Comparison of ENCODE assay signal across 9 cellular contexts in genomic region chr10:123136806-123137642, GRCh38. TPM values are rescaled to one million over a fixed set of nuclear protein-coding genes. Genes with fewer than 3 reads are reported as not detected.
DNase-seq lines count a peak whose midpoint lies in the region; TF ChIP-seq lines count a peak whose summit lies in the region.
"Had no signal": no experiment of that assay in that cellular context is flagged by ENCODE, and none has a peak within 500 bp of the region (broad histone marks: within the 10 kb centered on the region; RNA-seq: fewer than 3 reads in every experiment).

No MANE protein-coding gene starts in this region.

- H3K27me3 ChIP-seq in GM06990 (replicated peaks; ENCODE audit: control insufficient read depth, insufficient read depth, low read length): no peaks in the 10 kb centered on the region; the same call in none of the 2 replicates
- H3K27me3 ChIP-seq: SJCRH30 had no signal

- H3K4me3 Mint-ChIP-seq in dendritic cell treated with granulocyte-macrophage colony-stimulating factor and Interleukin-4, amounts not matched to agents 40 ng/mL and 50 ng/mL, for 4 days: peak overlapping the region; percentile 24
- H3K4me3 Mint-ChIP-seq in osteocyte (ENCODE audit: unreplicated experiment): peak overlapping the region; percentile 74

- TF ChIP-seq POLR2A in NB4 (IDR thresholded peaks at IDR 0.05; ENCODE audit: extremely low read depth, insufficient read length): peak; percentile 16

- peaks cover 95% of the 10 kb centered on the region for H3K27me3 Mint-ChIP-seq in dendritic cell treated with granulocyte-macrophage colony-stimulating factor and Interleukin-4, amounts not matched to agents 40 ng/mL and 50 ng/mL, for 4 days
- H3K27me3 Mint-ChIP-seq in osteocyte (ENCODE audit: unreplicated experiment): peaks cover 79% of the 10 kb centered on the region

- no peaks in the 10 kb centered on the region for H3K36me3 ChIP-seq in GM06990 (ENCODE audit: control insufficient read depth, insufficient read depth, low read length)
- H3K36me3 ChIP-seq: SJCRH30 had no signal

- no peak overlapping the region for H3K27ac Mint-ChIP-seq in dendritic cell treated with granulocyte-macrophage colony-stimulating factor and Interleukin-4, amounts not matched to agents 40 ng/mL and 50 ng/mL, for 4 days
- H3K27ac Mint-ChIP-seq in osteocyte (ENCODE audit: unreplicated experiment): no peak overlapping the region

- no peaks in the 10 kb centered on the region for H3K36me3 Mint-ChIP-seq in dendritic cell treated with granulocyte-macrophage colony-stimulating factor and Interleukin-4, amounts not matched to agents 40 ng/mL and 50 ng/mL, for 4 days (ENCODE audit: low read depth)
- H3K36me3 Mint-ChIP-seq in osteocyte (ENCODE audit: unreplicated experiment): peaks cover 2% of the 10 kb centered on the region

- no peaks in the 10 kb centered on the region for H3K9me3 Mint-ChIP-seq in dendritic cell treated with granulocyte-macrophage colony-stimulating factor and Interleukin-4, amounts not matched to agents 40 ng/mL and 50 ng/mL, for 4 days
- H3K9me3 Mint-ChIP-seq in osteocyte (ENCODE audit: unreplicated experiment): no peaks in the 10 kb centered on the region

- H3K4me1 Mint-ChIP-seq in dendritic cell treated with granulocyte-macrophage colony-stimulating factor and Interleukin-4, amounts not matched to agents 40 ng/mL and 50 ng/mL, for 4 days (ENCODE audit: low read depth): peaks cover 42% of the 10 kb centered on the region
- peaks cover 41% of the 10 kb centered on the region for H3K4me1 Mint-ChIP-seq in osteocyte (ENCODE audit: unreplicated experiment)

- H3K4me3 ChIP-seq in GM06990 (replicated peaks; ENCODE audit: low read depth, low read length): peak overlapping the region; percentile 72
- H3K4me3 ChIP-seq in NB4 (ENCODE audit: low read depth, low read length): peak overlapping the region; percentile 60
- H3K4me3 ChIP-seq: SJCRH30 had no signal

- intact Hi-C loops in dendritic cell treated with granulocyte-macrophage colony-stimulating factor and Interleukin-4, amounts not matched to agents 40 ng/mL and 50 ng/mL, for 4 days (cut with micrococcal nuclease): no loop called here

- no peak for TF ChIP-seq CTCF in GM06990 (IDR thresholded peaks at IDR 0.05; ENCODE audit: insufficient read depth, low read length, poor library complexity, severe bottlenecking)
- TF ChIP-seq CTCF in NB4 (IDR thresholded peaks at IDR 0.05; ENCODE audit: low read depth, low read length): no peak
- TF ChIP-seq CTCF in osteocyte (IDR thresholded peaks at IDR 0.05): no peak

- DNase-seq in GM06990 (ENCODE audit: extremely low read depth, insufficient read length): peak; percentile 82
- DNase-seq in NB4 (ENCODE audit: low read depth): peak; percentile 86
- peak; percentile 83 for DNase-seq in osteocyte (ENCODE audit: extremely low spot score, unreplicated experiment)
- no peak for DNase-seq in HPDE6-E6E7 (ENCODE audit: extremely low spot score)
- DNase-seq in D341Med (ENCODE audit: low spot score): no peak
- DNase-seq in NCI-H2081 treated with DMSO at 0.1 percent for 48 hours (lab: John Stamatoyannopoulos, UW): no peak
- no peak for DNase-seq in NCI-H146 treated with DMSO at 0.1 percent for 48 hours (lab: John Stamatoyannopoulos, UW; ENCODE audit: unreplicated experiment)
- DNase-seq: SJCRH30 had no signal

RNA-seq across cellular contexts. Expression of gene HMX3, which starts 1.3 kb away (rescaled TPM):
- not detected in 2 replicates for total RNA-seq in osteocyte

RNA-seq across cellular contexts. Expression of gene HMX2, which starts 10.9 kb away (rescaled TPM):
- not detected in 2 replicates for total RNA-seq in osteocyte
- total RNA-seq: SJCRH30 had no signal

RNA-seq across cellular contexts. Expression of gene BUB3, which starts 17.2 kb away (rescaled TPM):
- 84.4 and 97.0 TPM in 2 replicates for total RNA-seq in osteocyte

Comparison
In these comparisons a context has a peak if more than half of its experiments do, and no peak if none do; other contexts are left out.
1. DNase-seq: peak in GM06990 (single experiment), NB4 (single experiment) and osteocyte (single experiment); none in HPDE6-E6E7 (single experiment), D341Med (single experiment), NCI-H2081 treated with DMSO at 0.1 percent for 48 hours (single experiment) and NCI-H146 treated with DMSO at 0.1 percent for 48 hours (single experiment).